ENCODE assay signal across 30 cellular contexts in genomic region chr5:170011751-170012150, GRCh38. TPM values are rescaled to one million over a fixed set of nuclear protein-coding genes. Genes with fewer than 3 reads are reported as not detected.
"Had no signal": no experiment of that assay in that cellular context is flagged by ENCODE, and none has a peak within 500 bp of the region (broad histone marks: within the 10 kb centered on the region; RNA-seq: fewer than 3 reads in every experiment).

No MANE protein-coding gene starts in this region.

- H3K9me3 ChIP-seq: stomach, suprapubic skin, testis, thoracic aorta, thyroid gland, tibial artery, tibial nerve, transverse colon, upper lobe of left lung, upper lobe of right lung, uterus, vagina had no signal

- H3K36me3 ChIP-seq: suprapubic skin, thoracic aorta, thyroid gland, tibial artery, tibial nerve, transverse colon, upper lobe of left lung, upper lobe of right lung, uterus, vagina had no signal

- H3K27me3 ChIP-seq: stomach, testis, thyroid gland, tibial nerve, transverse colon, upper lobe of left lung, upper lobe of right lung, uterus, vagina had no signal

- H3K27ac Mint-ChIP-seq: stimulated activated memory B cell treated with anti-CD40 and anti-IgM and Interleukin-4, amounts not matched to agents 10 μg/mL and 1 μg/mL and 100 μg/mL, for 72 hours; stimulated activated naive CD8-positive, alpha-beta T cell treated with anti-CD3 and anti-CD28 coated beads, Interleukin-15, amount 100 ng/mL, for 72 hours; stimulated activated naive CD8-positive, alpha-beta T cell treated with anti-CD3 and anti-CD28 coated beads, Interleukin-15, Interleukin-2, amounts not matched to agents 100 ng/mL and 50 ng/mL, for 24 hours; type B pancreatic cell had no signal

- H3K27me3 Mint-ChIP-seq: stimulated activated memory B cell treated with anti-CD40 and anti-IgM and Interleukin-4, amounts not matched to agents 10 μg/mL and 1 μg/mL and 100 μg/mL, for 72 hours; stimulated activated naive B cell treated with anti-CD40 and anti-IgM and Interleukin-4, amounts not matched to agents 10 μg/mL and 1 μg/mL and 100 μg/mL, for 72 hours; stimulated activated naive CD8-positive, alpha-beta T cell treated with anti-CD3 and anti-CD28 coated beads, Interleukin-15, amount 100 ng/mL, for 72 hours; stimulated activated naive CD8-positive, alpha-beta T cell treated with anti-CD3 and anti-CD28 coated beads, Interleukin-15, Interleukin-2, amounts not matched to agents 100 ng/mL and 50 ng/mL, for 24 hours had no signal

- DNase-seq: stimulated activated CD4-positive, alpha-beta T cell treated with anti-CD3 and anti-CD28 coated beads, Interleukin-2, amount 100 ng/mL, for 48 hours; stimulated activated CD4-positive, alpha-beta T cell treated with anti-CD3 and anti-CD28 coated beads, Interleukin-4, amount 100 ng/mL, for 1 hour; stimulated activated CD4-positive, alpha-beta T cell treated with anti-CD3 and anti-CD28 coated beads, Interleukin-4, amount 100 ng/mL, for 24 hours; stimulated activated CD4-positive, alpha-beta T cell treated with anti-CD3 and anti-CD28 coated beads, Interleukin-4, amount 100 ng/mL, for 4 hours; stimulated activated CD8-positive, alpha-beta memory T cell treated with anti-CD3 and anti-CD28 coated beads, Interleukin-4, amount 100 ng/mL, for 48 hours; stimulated activated naive B cell treated with anti-CD40 and anti-IgM and Interleukin-4, amounts not matched to agents 10 μg/mL and 1 μg/mL and 100 μg/mL, for 72 hours; stimulated activated naive CD4-positive, alpha-beta T cell; stimulated activated naive CD4-positive, alpha-beta T cell treated with Interleukin-2 at 50 U/mL for 16 hours; stimulated activated naive CD8-positive, alpha-beta T cell treated with anti-CD3 and anti-CD28 coated beads, Interleukin-15, amount 100 ng/mL, for 72 hours; stimulated activated naive CD8-positive, alpha-beta T cell treated with anti-CD3 and anti-CD28 coated beads, Interleukin-15, Interleukin-2, amounts not matched to agents 100 U/mL and 50 U/mL, for 24 hours; stomach; substantia nigra; testis; thyroid gland; tibial artery; transverse colon; trophoblast cell; upper lobe of left lung; upper lobe of right lung; uterus had no signal

- H3K4me1 ChIP-seq: stomach, suprapubic skin, testis, thyroid gland, tibial artery, tibial nerve, transverse colon, upper lobe of left lung, upper lobe of right lung, uterus, vagina had no signal

- H3K4me3 ChIP-seq: stomach, suprapubic skin, testis, thoracic aorta, thyroid gland, tibial artery, tibial nerve, transverse colon, upper lobe of left lung, upper lobe of right lung, uterus, vagina had no signal

- ATAC-seq: stimulated activated effector memory CD8-positive, alpha-beta T cell treated with anti-CD3 and anti-CD28 coated beads, Interleukin-12 subunit alpha, Interleukin-12 subunit beta, amount 100 ng/mL, for 72 hours; stimulated activated memory B cell treated with anti-CD40 and anti-IgM and Interleukin-4, amounts not matched to agents 10 μg/mL and 1 μg/mL and 100 μg/mL, for 72 hours; stimulated activated naive B cell treated with anti-CD40 and anti-IgM and Interleukin-4, amounts not matched to agents 10 μg/mL and 1 μg/mL and 100 μg/mL, for 72 hours; stimulated activated naive CD8-positive, alpha-beta T cell treated with anti-CD3 and anti-CD28 coated beads, Interleukin-15, amount 100 ng/mL, for 72 hours; stimulated activated naive CD8-positive, alpha-beta T cell treated with anti-CD3 and anti-CD28 coated beads, Interleukin-15, Interleukin-2, amounts not matched to agents 100 U/mL and 50 U/mL, for 24 hours; upper lobe of right lung had no signal

- H3K36me3 Mint-ChIP-seq: type B pancreatic cell had no signal

- H3K9me3 Mint-ChIP-seq: stimulated activated effector memory CD8-positive, alpha-beta T cell treated with anti-CD3 and anti-CD28 coated beads, Interleukin-12 subunit alpha, Interleukin-12 subunit beta, amount 100 ng/mL, for 72 hours; stimulated activated memory B cell treated with anti-CD40 and anti-IgM and Interleukin-4, amounts not matched to agents 10 μg/mL and 1 μg/mL and 100 μg/mL, for 72 hours; stimulated activated naive B cell treated with anti-CD40 and anti-IgM and Interleukin-4, amounts not matched to agents 10 μg/mL and 1 μg/mL and 100 μg/mL, for 72 hours; stimulated activated naive CD8-positive, alpha-beta T cell treated with anti-CD3 and anti-CD28 coated beads, Interleukin-15, amount 100 ng/mL, for 72 hours; stimulated activated naive CD8-positive, alpha-beta T cell treated with anti-CD3 and anti-CD28 coated beads, Interleukin-15, Interleukin-2, amounts not matched to agents 100 ng/mL and 50 ng/mL, for 24 hours; type B pancreatic cell had no signal

- H3K4me1 Mint-ChIP-seq: stimulated activated effector memory CD8-positive, alpha-beta T cell treated with anti-CD3 and anti-CD28 coated beads, Interleukin-12 subunit alpha, Interleukin-12 subunit beta, amount 100 ng/mL, for 72 hours; stimulated activated memory B cell treated with anti-CD40 and anti-IgM and Interleukin-4, amounts not matched to agents 10 μg/mL and 1 μg/mL and 100 μg/mL, for 72 hours; stimulated activated naive CD8-positive, alpha-beta T cell treated with anti-CD3 and anti-CD28 coated beads, Interleukin-15, amount 100 ng/mL, for 72 hours had no signal

- H3K27ac ChIP-seq: stomach, suprapubic skin, testis, thoracic aorta, thyroid gland, tibial artery, tibial nerve, transverse colon, upper lobe of left lung, upper lobe of right lung, uterus, vagina had no signal

- H3K4me3 Mint-ChIP-seq: stimulated activated effector memory CD8-positive, alpha-beta T cell treated with anti-CD3 and anti-CD28 coated beads, Interleukin-12 subunit alpha, Interleukin-12 subunit beta, amount 100 ng/mL, for 72 hours; stimulated activated memory B cell treated with anti-CD40 and anti-IgM and Interleukin-4, amounts not matched to agents 10 μg/mL and 1 μg/mL and 100 μg/mL, for 72 hours; stimulated activated naive B cell treated with anti-CD40 and anti-IgM and Interleukin-4, amounts not matched to agents 10 μg/mL and 1 μg/mL and 100 μg/mL, for 72 hours; stimulated activated naive CD8-positive, alpha-beta T cell treated with anti-CD3 and anti-CD28 coated beads, Interleukin-15, amount 100 ng/mL, for 72 hours; stimulated activated naive CD8-positive, alpha-beta T cell treated with anti-CD3 and anti-CD28 coated beads, Interleukin-15, Interleukin-2, amounts not matched to agents 100 ng/mL and 50 ng/mL, for 24 hours; type B pancreatic cell had no signal

RNA-seq across cellular contexts. Expression of gene INSYN2B, which starts 31.5 kb away (rescaled TPM):
- total RNA-seq: thyroid gland, transverse colon, ureter had no signal
- polyA plus RNA-seq: thymus had no signal
